11 cellular contexts compared by ENCODE assay signal in genomic region chr2:64052468-64053241, GRCh38. TPM values are rescaled to one million over a fixed set of nuclear protein-coding genes. Genes with fewer than 3 reads are reported as not detected.
DNase-seq lines count a peak whose midpoint lies in the region; ATAC-seq, FAIRE-seq and TF ChIP-seq lines count a peak whose summit lies in the region.
"Had no signal": no experiment of that assay in that cellular context is flagged by ENCODE, and none has a peak within 500 bp of the region (broad histone marks: within the 10 kb centered on the region; RNA-seq: fewer than 3 reads in every experiment).

No MANE protein-coding gene starts in this region.

- H3K27me3 ChIP-seq in endothelial cell of umbilical vein (ENCODE audit: control insufficient read depth in 2 of 2, insufficient read depth in 2 of 2, low read length in 2 of 2) (no peaks in the 10 kb centered on the region), psoas muscle (ENCODE audit: insufficient read depth in 3 of 3, low read length in 2 of 3) (no peaks in the 10 kb centered on the region), upper lobe of right lung (no peaks in the 10 kb centered on the region)
- H3K27me3 ChIP-seq: ovary had no signal

- peak; percentile 20 for DNase-seq in activated CD4-positive, alpha-beta memory T cell treated with anti-CD3 and anti-CD28 coated beads, Interleukin-2, amount 10 ng/mL, durations not matched to agents 7 days and 5 days
- no peak for DNase-seq in activated CD4-positive, alpha-beta memory T cell treated with anti-CD3 and anti-CD28 coated beads for 36 hours
- peak; percentile 54 for DNase-seq in Jurkat, Clone E6-1 (ENCODE audit: low read depth, low spot score)
- DNase-seq in endothelial cell of umbilical vein (ENCODE audit: low read depth, low spot score) (peak; percentile 94), psoas muscle (no peak), MV-4-11 (lab: John Stamatoyannopoulos, UW) (no peak), upper lobe of right lung (no peak)
- DNase-seq: activated T-cell treated with anti-CD3 and anti-CD28 coated beads, Interleukin-2, amount 50 U/mL, for 24 hours; ovary; substantia nigra had no signal

- FAIRE-seq in endothelial cell of umbilical vein (lab: Jason Lieb, UNC): peak; percentile 95

- TF ChIP-seq POLR2A in endothelial cell of umbilical vein (IDR thresholded peaks at IDR 0.05; ENCODE audit: low read depth, low read length): no peak

- H3K4me1 ChIP-seq in endothelial cell of umbilical vein (ENCODE audit: control insufficient read depth, extremely low read depth, insufficient read depth, low read length): peaks cover 28% of the 10 kb centered on the region
- no peaks in the 10 kb centered on the region for H3K4me1 ChIP-seq in psoas muscle
- peaks cover 6% of the 10 kb centered on the region for H3K4me1 ChIP-seq in upper lobe of right lung

- H3K36me3 Mint-ChIP-seq in activated CD4-positive, alpha-beta memory T cell treated with anti-CD3 and anti-CD28 coated beads, Interleukin-2, amount 10 ng/mL, durations not matched to agents 7 days and 5 days (ENCODE audit: low read depth): no peaks in the 10 kb centered on the region
- no peaks in the 10 kb centered on the region for H3K36me3 Mint-ChIP-seq in activated CD4-positive, alpha-beta memory T cell treated with anti-CD3 and anti-CD28 coated beads for 36 hours

- peak overlapping the region; percentile 71 for H3K4me2 ChIP-seq in endothelial cell of umbilical vein (ENCODE audit: insufficient read depth, low read length)

- no peaks in the 10 kb centered on the region for H4K20me1 ChIP-seq in endothelial cell of umbilical vein (replicated peaks; ENCODE audit: control insufficient read depth, extremely low read depth, insufficient read depth, low read length)

- H3K9me1 ChIP-seq in endothelial cell of umbilical vein (replicated peaks; ENCODE audit: control insufficient read depth, extremely low read depth, insufficient read depth, low read length): no peaks in the 10 kb centered on the region

- no peak for ATAC-seq in psoas muscle
- ATAC-seq in HG02938 (IDR thresholded peaks at IDR 0.05; ENCODE audit: unreplicated experiment): no peak
- ATAC-seq in upper lobe of right lung: no peak

- dilution Hi-C loops in endothelial cell of umbilical vein (cut with MboI; ENCODE audit: extremely low pct_ligation_motif_present, low sequenced_read_pairs): no loop called here

- H3K4me3 Mint-ChIP-seq in activated CD4-positive, alpha-beta memory T cell treated with anti-CD3 and anti-CD28 coated beads, Interleukin-2, amount 10 ng/mL, durations not matched to agents 7 days and 5 days: no peak overlapping the region
- no peak overlapping the region for H3K4me3 Mint-ChIP-seq in activated CD4-positive, alpha-beta memory T cell treated with anti-CD3 and anti-CD28 coated beads for 36 hours
- H3K4me3 Mint-ChIP-seq: activated T-cell treated with anti-CD3 and anti-CD28 coated beads, Interleukin-2, amount 50 U/mL, for 24 hours had no signal

- no peak overlapping the region for H3K4me3 ChIP-seq in Jurkat, Clone E6-1 (ENCODE audit: low read length)
- H3K4me3 ChIP-seq in endothelial cell of umbilical vein (replicated peaks in 1 of 3; ENCODE audit: insufficient read depth in 1 of 3, low read depth in 1 of 3, low read length in 3 of 3) (peak overlapping the region in 1 of 3 experiments; percentile 20), psoas muscle (no peak overlapping the region), upper lobe of right lung (no peak overlapping the region)
- H3K4me3 ChIP-seq: ovary had no signal

- H2AFZ ChIP-seq in endothelial cell of umbilical vein (ENCODE audit: low read depth, low read length): peak overlapping the region; percentile 32

- no peaks in the 10 kb centered on the region for H3K79me2 ChIP-seq in endothelial cell of umbilical vein (ENCODE audit: control insufficient read depth, insufficient read depth, low read length)

- TF ChIP-seq CTCF in endothelial cell of umbilical vein (IDR thresholded peaks at IDR 0.05; ENCODE audit: extremely low read depth in 1 of 2, insufficient read depth in 1 of 2, low read depth in 1 of 2, low read length in 2 of 2): no peak
- TF ChIP-seq CTCF in psoas muscle (IDR thresholded peaks at IDR 0.05): no peak
- TF ChIP-seq CTCF in upper lobe of right lung (IDR thresholded peaks at IDR 0.05): no peak

- H3K27ac ChIP-seq in endothelial cell of umbilical vein (ENCODE audit: insufficient read depth, low read depth, low read length): peak overlapping the region; percentile 96
- H3K27ac ChIP-seq in psoas muscle: peak overlapping the region; percentile 46
- no peak overlapping the region for H3K27ac ChIP-seq in upper lobe of right lung
- H3K27ac ChIP-seq: ovary had no signal

- intact Hi-C loops in activated CD4-positive, alpha-beta memory T cell treated with anti-CD3 and anti-CD28 coated beads for 36 hours (cut with micrococcal nuclease): no loop called here
- intact Hi-C loops in endothelial cell of umbilical vein (cut with micrococcal nuclease) (loop anchor here (1.0 to 5.0 kb wide), 5 partner anchors 12 to 352 kb away; partner anchors contain the start of gene PELI1), psoas muscle (cut with DNase I) (loop anchor here (5.0 to 10.0 kb wide), 2 partner anchors 90 to 442 kb away; partner anchors contain the start of gene PELI1 (in 1 of the 2)), upper lobe of right lung (cut with DNase I) (loop anchor here (10.0 kb wide), 1 partner anchor 272 kb away; no protein-coding TSS in a partner anchor)

- H3K9ac ChIP-seq in endothelial cell of umbilical vein (replicated peaks; ENCODE audit: extremely low read depth, insufficient read depth, low read length): peak overlapping the region; percentile 56

- H3K36me3 ChIP-seq in endothelial cell of umbilical vein (ENCODE audit: control insufficient read depth in 2 of 2, extremely low read depth in 1 of 2, insufficient read depth in 2 of 2, low read length in 2 of 2) (no peaks in the 10 kb centered on the region), psoas muscle (ENCODE audit: insufficient read depth in 1 of 2, low read depth in 1 of 2) (no peaks in the 10 kb centered on the region), upper lobe of right lung (no peaks in the 10 kb centered on the region)
- H3K36me3 ChIP-seq: ovary had no signal

- H3K9me3 Mint-ChIP-seq in activated CD4-positive, alpha-beta memory T cell treated with anti-CD3 and anti-CD28 coated beads, Interleukin-2, amount 10 ng/mL, durations not matched to agents 7 days and 5 days: no peaks in the 10 kb centered on the region
- no peaks in the 10 kb centered on the region for H3K9me3 Mint-ChIP-seq in activated CD4-positive, alpha-beta memory T cell treated with anti-CD3 and anti-CD28 coated beads for 36 hours
- H3K9me3 Mint-ChIP-seq: activated T-cell treated with anti-CD3 and anti-CD28 coated beads, Interleukin-2, amount 50 U/mL, for 24 hours had no signal

- H3K9me3 ChIP-seq in endothelial cell of umbilical vein (replicated peaks; ENCODE audit: control insufficient read depth, insufficient read depth, low read length): no peaks in the 10 kb centered on the region
- no peaks in the 10 kb centered on the region for H3K9me3 ChIP-seq in psoas muscle
- no peaks in the 10 kb centered on the region for H3K9me3 ChIP-seq in upper lobe of right lung
- H3K9me3 ChIP-seq: ovary had no signal

- no peaks in the 10 kb centered on the region for H3K27me3 Mint-ChIP-seq in activated CD4-positive, alpha-beta memory T cell treated with anti-CD3 and anti-CD28 coated beads, Interleukin-2, amount 10 ng/mL, durations not matched to agents 7 days and 5 days
- no peaks in the 10 kb centered on the region for H3K27me3 Mint-ChIP-seq in activated CD4-positive, alpha-beta memory T cell treated with anti-CD3 and anti-CD28 coated beads for 36 hours
- H3K27me3 Mint-ChIP-seq: activated T-cell treated with anti-CD3 and anti-CD28 coated beads, Interleukin-2, amount 50 U/mL, for 24 hours had no signal

- no peak overlapping the region for H3K27ac Mint-ChIP-seq in activated CD4-positive, alpha-beta memory T cell treated with anti-CD3 and anti-CD28 coated beads, Interleukin-2, amount 10 ng/mL, durations not matched to agents 7 days and 5 days
- H3K27ac Mint-ChIP-seq in activated CD4-positive, alpha-beta memory T cell treated with anti-CD3 and anti-CD28 coated beads for 36 hours: no peak overlapping the region
- H3K27ac Mint-ChIP-seq: activated T-cell treated with anti-CD3 and anti-CD28 coated beads, Interleukin-2, amount 50 U/mL, for 24 hours had no signal

- peaks cover 47% of the 10 kb centered on the region for H3K4me1 Mint-ChIP-seq in activated CD4-positive, alpha-beta memory T cell treated with anti-CD3 and anti-CD28 coated beads, Interleukin-2, amount 10 ng/mL, durations not matched to agents 7 days and 5 days
- H3K4me1 Mint-ChIP-seq in activated CD4-positive, alpha-beta memory T cell treated with anti-CD3 and anti-CD28 coated beads for 36 hours (ENCODE audit: low read depth): peaks cover 36% of the 10 kb centered on the region

- POLR2A ChIA-PET in activated CD4-positive, alpha-beta memory T cell treated with anti-CD3 and anti-CD28 coated beads, Interleukin-2, amount 10 ng/mL, durations not matched to agents 7 days and 5 days (lab: Charles Lee): interaction anchor here (1.0 to 1.2 kb wide), 3 partner anchors 160 to 275 kb away, joined by 3 read pairs; no protein-coding TSS in a partner anchor
- POLR2A ChIA-PET in activated CD4-positive, alpha-beta memory T cell treated with anti-CD3 and anti-CD28 coated beads for 36 hours (lab: Charles Lee): no interaction called here
- POLR2A ChIA-PET in endothelial cell of umbilical vein (lab: Charles Lee): no interaction called here

- 78 to 85% (median 83%) methylated on average over 3 of the region's 3 CpGs for WGBS in psoas muscle, 3 donors

- BruUV-seq in endothelial cell of umbilical vein (replicated peaks; lab: Mats Ljungman, UMichigan): TSS peak; percentile 94

- CTCF ChIA-PET in activated CD4-positive, alpha-beta memory T cell treated with anti-CD3 and anti-CD28 coated beads, Interleukin-2, amount 10 ng/mL, durations not matched to agents 7 days and 5 days (lab: Charles Lee): interaction anchor here (9.6 kb wide), 1 partner anchor 277 kb away, joined by 194 read pairs; no protein-coding TSS in a partner anchor
- CTCF ChIA-PET in activated CD4-positive, alpha-beta memory T cell treated with anti-CD3 and anti-CD28 coated beads for 36 hours (lab: Charles Lee): interaction anchor here (11.4 kb wide), 1 partner anchor 276 kb away, joined by 320 read pairs; no protein-coding TSS in a partner anchor
- CTCF ChIA-PET in endothelial cell of umbilical vein (lab: Charles Lee): interaction anchor here (1.0 to 9.7 kb wide), 4 partner anchors 10 to 276 kb away, joined by 3 to 388 read pairs (median 12); no protein-coding TSS in a partner anchor

RNA-seq across cellular contexts. Expression of gene VPS54, which starts 33.4 kb away (rescaled TPM):
- total RNA-seq in activated CD4-positive, alpha-beta memory T cell treated with anti-CD3 and anti-CD28 coated beads, Interleukin-2, amount 10 ng/mL, durations not matched to agents 7 days and 5 days: 10 to 100 TPM; 18.8 to 19.2 TPM
- total RNA-seq in activated CD4-positive, alpha-beta memory T cell treated with anti-CD3 and anti-CD28 coated beads for 36 hours: 10 to 100 TPM; 12.5 to 12.8 TPM
- polyA plus RNA-seq in Jurkat, Clone E6-1 (2012; ENCODE audit: insufficient read depth, insufficient read length): 8.5 TPM
- total RNA-seq in endothelial cell of umbilical vein (17.6 and 17.7 TPM in 2 replicates), psoas muscle (1 to 10 TPM; 7.2 to 9.9 (median 8.8) TPM), upper lobe of right lung (27.0 TPM)
- polyA plus RNA-seq in endothelial cell of umbilical vein (4.3 and 6.3 TPM in 2 replicates), psoas muscle (1 to 10 TPM; 5.1 to 8.2 (median 6.3) TPM)
- 7.6 and 8.4 TPM in 2 replicates for polyA plus RNA-seq in endothelial cell of umbilical vein (2011; cell fraction: cytosol; rRNA removed)
- polyA plus RNA-seq in endothelial cell of umbilical vein (2011; cell fraction: nucleus; rRNA removed): 18.5 and 25.0 TPM in 2 replicates
- polyA plus RNA-seq in endothelial cell of umbilical vein (2012): 15.3 and 19.5 TPM in 2 replicates
- polyA minus RNA-seq in endothelial cell of umbilical vein: 11.4 and 12.0 TPM in 2 replicates
- polyA minus RNA-seq in endothelial cell of umbilical vein (2011; cell fraction: cytosol; rRNA and poly(A)+ RNA removed): 7.1 TPM
- polyA minus RNA-seq in endothelial cell of umbilical vein (2011; cell fraction: nucleus; rRNA and poly(A)+ RNA removed): 20.0 and 28.6 TPM in 2 replicates

Comparison
In these comparisons a context has a peak if more than half of its experiments do, and no peak if none do; other contexts are left out.
1. DNase-seq: peak in activated CD4-positive, alpha-beta memory T cell treated with anti-CD3 and anti-CD28 coated beads, Interleukin-2, amount 10 ng/mL, durations not matched to agents 7 days and 5 days (single experiment), Jurkat, Clone E6-1 (single experiment) and endothelial cell of umbilical vein (single experiment); none in activated CD4-positive, alpha-beta memory T cell treated with anti-CD3 and anti-CD28 coated beads for 36 hours (single experiment), psoas muscle (0 of 2), MV-4-11 (single experiment) and upper lobe of right lung (single experiment).